Comparison of ENCODE assay signal across 1 cellular context in genomic region chr1:26961826-26962225, GRCh38.
TF ChIP-seq lines count a peak whose summit lies in the region.

No MANE protein-coding gene starts in this region.

TF ChIP-seq in endothelial cell of umbilical vein, 7 proteins besides CTCF, POLR2A, EP300 and RAD21:
- no peak for TF ChIP-seq MAX (IDR thresholded peaks at IDR 0.05; ENCODE audit: insufficient read depth, insufficient read length)
- peak; percentile 85 for TF ChIP-seq JUN (IDR thresholded peaks at IDR 0.05; ENCODE audit: borderline replicate concordance, insufficient read depth, insufficient read length, low read depth)
- TF ChIP-seq POLR2AphosphoS5 (IDR thresholded peaks at IDR 0.05; ENCODE audit: insufficient read depth, low read depth, low read length) = no peak
- no peak for TF ChIP-seq GATA2 (IDR thresholded peaks at IDR 0.05; ENCODE audit: insufficient read depth, insufficient read length, low read depth, low read length)
- peak; percentile 89 for TF ChIP-seq FOS (IDR thresholded peaks at IDR 0.05; ENCODE audit: borderline replicate concordance, insufficient read depth, low read length)
- no peak for TF ChIP-seq EZH2 (IDR thresholded peaks at IDR 0.05; ENCODE audit: borderline replicate concordance, low read depth, low read length, severe bottlenecking)
- TF ChIP-seq MYC (IDR thresholded peaks at IDR 0.05; ENCODE audit: low read depth, low read length) = no peak
TF ChIP-seq in endothelial cell of umbilical vein: peak in this region for 2.
